Comparison of ENCODE assay signal across 8 cellular contexts in genomic region chr7:7719235-7719634, GRCh38. TPM values are rescaled to one million over a fixed set of nuclear protein-coding genes. Genes with fewer than 3 reads are reported as not detected.
DNase-seq lines count a peak whose midpoint lies in the region; ATAC-seq, FAIRE-seq and TF ChIP-seq lines count a peak whose summit lies in the region.

No MANE protein-coding gene starts in this region.

- H2BK5ac ChIP-seq in IMR-90 (ENCODE audit: low read depth, low read length, poor library complexity, severe bottlenecking), result no peak overlapping the region

- no CpG with 5 or more reads among the region's 2 CpGs for WGBS in IMR-90 (ENCODE audit: extremely low coverage in 2 of 2, insufficient read length in 1 of 2), 2 experiments

- intact Hi-C loops in IMR-90 (cut with micrococcal nuclease), result no loop called here

- CTCF ChIA-PET in IMR-90 (lab: Yijun Ruan, JAX), result interaction anchor here (0.9 kb wide), 1 partner anchor 42 kb away, joined by 3 read pairs; no protein-coding TSS in a partner anchor

- no peaks in the 10 kb centered on the region for H3K79me2 ChIP-seq in OCI-LY1 (ENCODE audit: insufficient read depth, low read length)

- TF ChIP-seq CTCF in GM10266 (IDR thresholded peaks at IDR 0.05; ENCODE audit: control insufficient read depth, insufficient read depth, low read depth, missing control alignments) (no peak), IMR-90 (conservative IDR thresholded peaks at IDR 0.05; ENCODE audit: low read depth, low read length) (no peak), OCI-LY1 (IDR thresholded peaks at IDR 0.05; ENCODE audit: low read length) (no peak)

- no peak overlapping the region for H3K18ac ChIP-seq in IMR-90 (ENCODE audit: low read depth, low read length)

- H3K36me3 ChIP-seq in IMR-90 (ENCODE audit: control insufficient read depth, insufficient read depth, low read length) (no peaks in the 10 kb centered on the region), OCI-LY1 (ENCODE audit: insufficient read depth, low read length) (peaks cover 4% of the 10 kb centered on the region; the same call in 1 of the 2 replicates)

- H3K23ac ChIP-seq in IMR-90 (ENCODE audit: low read depth, low read length), result no peak overlapping the region

- no peak overlapping the region for H3K4ac ChIP-seq in IMR-90 (ENCODE audit: low read depth, low read length)

- H2BK120ac ChIP-seq in IMR-90 (ENCODE audit: low read depth, low read length), result no peak overlapping the region

- no peak overlapping the region for H4K91ac ChIP-seq in IMR-90 (ENCODE audit: insufficient read depth, low read depth, low read length)

- H3K4me1 ChIP-seq in IMR-90 (ENCODE audit: control insufficient read depth, insufficient read depth, low read length) (no peaks in the 10 kb centered on the region), OCI-LY1 (ENCODE audit: insufficient read depth, low read length, severe bottlenecking) (peaks cover 36% of the 10 kb centered on the region)

- no peak overlapping the region for H4K8ac ChIP-seq in IMR-90 (ENCODE audit: low read depth in 2 of 2, low read length in 2 of 2)

- H4K5ac ChIP-seq in IMR-90 (ENCODE audit: low read depth, low read length), result no peak overlapping the region

- TF ChIP-seq RAD21 in IMR-90 (IDR thresholded peaks at IDR 0.05; ENCODE audit: low read length), result no peak

- ATAC-seq in GM21737 (IDR thresholded peaks at IDR 0.05; ENCODE audit: unreplicated experiment) (peak; percentile 93), IMR-90 (ENCODE audit: low read depth) (peak; percentile 92)

- H4K20me1 ChIP-seq in IMR-90 (ENCODE audit: insufficient read depth, low read length) (no peaks in the 10 kb centered on the region), OCI-LY1 (ENCODE audit: insufficient read depth, low read length) (no peaks in the 10 kb centered on the region)

- FAIRE-seq in urothelium cell line (lab: Jason Lieb, UNC), result peak; percentile 84

- no peak overlapping the region for H2BK20ac ChIP-seq in IMR-90 (ENCODE audit: low read depth, low read length)

- POLR2A ChIA-PET in IMR-90 (lab: Charles Lee; ENCODE audit: unreplicated experiment), result no interaction called here

- in situ Hi-C loops in IMR-90 (cut with MboI; ENCODE audit: low sequenced_read_pairs), result no loop called here

- H2AK5ac ChIP-seq in IMR-90 (ENCODE audit: low read depth, low read length), result no peak overlapping the region

- no peak overlapping the region for H2AFZ ChIP-seq in IMR-90 (replicated peaks; ENCODE audit: low read length, poor library complexity)
- peak overlapping the region; percentile 19; the same call in 1 of the 2 replicates for H2AFZ ChIP-seq in OCI-LY1 (ENCODE audit: low read length)

- no peak overlapping the region for H2AK9ac ChIP-seq in IMR-90 (replicated peaks; ENCODE audit: low read depth, low read length, poor library complexity)

- DNase-seq in GM10266 (ENCODE audit: extremely low spot score) (peak; percentile 77), IMR-90 (peak; percentile 99), amniotic epithelial cell (ENCODE audit: low read depth) (peak; percentile 97), midbrain (lab: John Stamatoyannopoulos, UW) (peak; percentile 27), urothelium cell line (ENCODE audit: low spot score) (peak; percentile 86), KG1 (lab: John Stamatoyannopoulos, UW) (no peak)

- H3K4me2 ChIP-seq in IMR-90 (ENCODE audit: low read depth, low read length) (no peak overlapping the region), OCI-LY1 (ENCODE audit: low read length) (peak overlapping the region; percentile 28)

- no peaks in the 10 kb centered on the region for H3F3A ChIP-seq in OCI-LY1 (ENCODE audit: insufficient read depth, low read length)

- H3K27me3 ChIP-seq in IMR-90 (ENCODE audit: control insufficient read depth, insufficient read depth, low read length) (no peaks in the 10 kb centered on the region), OCI-LY1 (ENCODE audit: insufficient read depth, low read length) (no peaks in the 10 kb centered on the region)

- H3K4me3 ChIP-seq in IMR-90 (ENCODE audit: insufficient read depth, low read depth, low read length), result no peak overlapping the region
- no peak overlapping the region for H3K4me3 ChIP-seq in OCI-LY1 (ENCODE audit: low read depth, low read length, poor library complexity, severe bottlenecking)

- no peaks in the 10 kb centered on the region for H3K9me1 ChIP-seq in IMR-90 (ENCODE audit: insufficient read depth, low read length)

- no peaks in the 10 kb centered on the region for H3K79me1 ChIP-seq in IMR-90 (ENCODE audit: low read depth in 1 of 2, low read length in 2 of 2)

- H3K9me2 ChIP-seq in OCI-LY1 (ENCODE audit: low read depth, low read length), result no peaks in the 10 kb centered on the region

- no TSS peak for BruUV-seq in IMR-90 (replicated peaks; lab: Mats Ljungman, UMichigan)

- H3K9ac ChIP-seq in IMR-90 (ENCODE audit: low read depth, low read length) (no peak overlapping the region), OCI-LY1 (ENCODE audit: low read length) (peak overlapping the region; percentile 34)

- no peak overlapping the region for H2BK15ac ChIP-seq in IMR-90 (ENCODE audit: low read depth, low read length)

- no peak for TF ChIP-seq POLR2A in IMR-90 (IDR thresholded peaks at IDR 0.05; ENCODE audit: low read depth, low read length)

- no peak overlapping the region for H3K56ac ChIP-seq in IMR-90 (ENCODE audit: extremely low read depth, insufficient read depth, low read length)

- H3K27ac ChIP-seq in IMR-90 (ENCODE audit: insufficient read depth, low read length) (no peak overlapping the region), OCI-LY1 (ENCODE audit: low read depth, low read length, poor library complexity, severe bottlenecking) (peak overlapping the region; percentile 73)

- dilution Hi-C loops in IMR-90 (cut with HindIII; ENCODE audit: low sequenced_read_pairs, unreplicated experiment), result no loop called here

- no peaks in the 10 kb centered on the region for H3K9me3 ChIP-seq in IMR-90 (ENCODE audit: control insufficient read depth, insufficient read depth, low read length)
- H3K9me3 ChIP-seq in OCI-LY1 (ENCODE audit: low read length), result no peaks in the 10 kb centered on the region

- no peak overlapping the region for H3K14ac ChIP-seq in IMR-90 (replicated peaks; ENCODE audit: low read depth, low read length)

TF ChIP-seq in IMR-90, 13 proteins besides CTCF, POLR2A, EP300 and RAD21:
- TF ChIP-seq RFX5 (IDR thresholded peaks at IDR 0.05; ENCODE audit: low read depth, low read length) (no peak), MAZ (IDR thresholded peaks at IDR 0.05; ENCODE audit: borderline replicate concordance, low read depth, low read length) (no peak), USF2 (IDR thresholded peaks at IDR 0.05; ENCODE audit: low read depth, low read length) (0 out of 2 replicates have a peak, but pooled peaks have one; percentile 16), MXI1 (IDR thresholded peaks at IDR 0.05; ENCODE audit: borderline replicate concordance, low read depth, low read length) (peak; percentile 90; the same call in 1 of the 2 replicates), CEBPB (IDR thresholded peaks at IDR 0.05; ENCODE audit: low read depth, low read length) (peak; percentile 98), FOS (IDR thresholded peaks at IDR 0.05; ENCODE audit: low read depth, low read length) (0 out of 2 replicates have a peak, but pooled peaks have one; percentile 53), SMC3 (IDR thresholded peaks at IDR 0.05; ENCODE audit: low read depth, low read length) (no peak), ELK1 (IDR thresholded peaks at IDR 0.05; ENCODE audit: borderline replicate concordance, low read depth, low read length) (no peak), BHLHE40 (IDR thresholded peaks at IDR 0.05; ENCODE audit: low read depth, low read length) (peak; percentile 68)
TF ChIP-seq in IMR-90: peak in this region for 5.

RNA-seq across cellular contexts. Expression of gene RPA3, which starts 0.8 kb away (rescaled TPM):
- total RNA-seq in IMR-90 (2012; rRNA removed), result 12.7 and 25.0 TPM in 2 replicates
- polyA plus RNA-seq in IMR-90 (2012; rRNA removed), result 20.0 and 21.1 TPM in 2 replicates
- 3.1 and 5.8 TPM in 2 replicates for polyA plus RNA-seq in IMR-90 (2012; cell fraction: cytosol; rRNA removed)
- polyA plus RNA-seq in IMR-90 (2012; cell fraction: nucleus; rRNA removed; ENCODE audit: low replicate concordance), result 0.63 and 4.8 TPM in 2 replicates
